Comparison of ENCODE assay signal across 32 cellular contexts in genomic region chr10:87623191-87623590, GRCh38. TPM values are rescaled to one million over a fixed set of nuclear protein-coding genes. Genes with fewer than 3 reads are reported as not detected.
"Had no signal": no experiment of that assay in that cellular context is flagged by ENCODE, and none has a peak within 500 bp of the region (broad histone marks: within the 10 kb centered on the region; RNA-seq: fewer than 3 reads in every experiment).

No MANE protein-coding gene starts in this region.

- H3K27ac Mint-ChIP-seq: activated CD4-positive, alpha-beta memory T cell treated with anti-CD3 and anti-CD28 coated beads for 36 hours; activated CD4-positive, alpha-beta T cell treated with anti-CD3 and anti-CD28 coated beads for 36 hours; activated CD4-positive, alpha-beta T cell treated with anti-CD3 and anti-CD28 coated beads, Interleukin-2, amount 10 ng/mL, durations not matched to agents 24 days and 14 days; activated CD8-positive, alpha-beta memory T cell treated with anti-CD3 and anti-CD28 coated beads, Interleukin-2, amount 10 ng/mL, durations not matched to agents 7 days and 5 days; activated CD8-positive, alpha-beta T cell treated with anti-CD3 and anti-CD28 coated beads, Interleukin-2, amount 10 ng/mL, durations not matched to agents 7 days and 5 days; activated naive CD4-positive, alpha-beta T cell treated with anti-CD3 and anti-CD28 coated beads for 36 hours; activated naive CD4-positive, alpha-beta T cell treated with anti-CD3 and anti-CD28 coated beads, Interleukin-2, amount 50 U/mL, for 24 hours; activated naive CD8-positive, alpha-beta T cell treated with anti-CD3 and anti-CD28 coated beads for 36 hours; activated naive CD8-positive, alpha-beta T cell treated with anti-CD3 and anti-CD28 coated beads, Interleukin-2, amount 50 U/mL, for 24 hours; activated T-helper 1 cell treated with anti-CD3 and anti-CD28 coated beads, Interleukin-12 subunit alpha, Interleukin-12 subunit beta, Interleukin-2, Interleukin-4 antibody, amounts not matched to agents 30 ng/mL and 10 ng/mL and 1 ng/mL, durations not matched to agents 14 hours and 24 hours and 36 hours; activated T-helper 2 cell treated with anti-CD3 and anti-CD28 coated beads, Interferon-gamma antibody, Interleukin-2, Interleukin-4, amounts not matched to agents 10 μg/mL and 5 μg/mL and 100 μg/mL, durations not matched to agents 14 hours and 24 hours and 36 hours; T-helper 17 cell; T-helper 2 cell treated with Interferon-gamma antibody and Interleukin-4, amounts not matched to agents 5 μg/mL and 100 μg/mL, for 36 hours had no signal

- H3K4me3 Mint-ChIP-seq: activated CD4-positive, alpha-beta memory T cell treated with anti-CD3 and anti-CD28 coated beads for 36 hours; activated CD4-positive, alpha-beta T cell treated with anti-CD3 and anti-CD28 coated beads for 36 hours; activated CD4-positive, alpha-beta T cell treated with anti-CD3 and anti-CD28 coated beads, Interleukin-2, amount 10 ng/mL, durations not matched to agents 24 days and 14 days; activated CD8-positive, alpha-beta memory T cell treated with anti-CD3 and anti-CD28 coated beads, Interleukin-2, amount 10 ng/mL, durations not matched to agents 7 days and 5 days; activated CD8-positive, alpha-beta T cell treated with anti-CD3 and anti-CD28 coated beads, Interleukin-2, amount 10 ng/mL, durations not matched to agents 7 days and 5 days; activated naive CD4-positive, alpha-beta T cell treated with anti-CD3 and anti-CD28 coated beads for 36 hours; activated naive CD4-positive, alpha-beta T cell treated with anti-CD3 and anti-CD28 coated beads, Interleukin-2, amount 50 U/mL, for 24 hours; activated naive CD8-positive, alpha-beta T cell treated with anti-CD3 and anti-CD28 coated beads for 36 hours; activated naive CD8-positive, alpha-beta T cell treated with anti-CD3 and anti-CD28 coated beads, Interleukin-2, amount 50 U/mL, for 24 hours; activated T-helper 1 cell treated with anti-CD3 and anti-CD28 coated beads, Interleukin-12 subunit alpha, Interleukin-12 subunit beta, Interleukin-2, Interleukin-4 antibody, amounts not matched to agents 30 ng/mL and 10 ng/mL and 1 ng/mL, durations not matched to agents 14 hours and 24 hours and 36 hours; T-helper 17 cell; T-helper 2 cell treated with Interferon-gamma antibody and Interleukin-4, amounts not matched to agents 5 μg/mL and 100 μg/mL, for 36 hours had no signal

- H3K9me3 Mint-ChIP-seq: activated CD4-positive, alpha-beta memory T cell treated with anti-CD3 and anti-CD28 coated beads for 36 hours; activated CD4-positive, alpha-beta T cell treated with anti-CD3 and anti-CD28 coated beads, Interleukin-2, amount 10 ng/mL, durations not matched to agents 24 days and 14 days; activated naive CD4-positive, alpha-beta T cell treated with anti-CD3 and anti-CD28 coated beads for 36 hours; activated naive CD4-positive, alpha-beta T cell treated with anti-CD3 and anti-CD28 coated beads, Interleukin-2, amount 50 U/mL, for 24 hours; activated naive CD8-positive, alpha-beta T cell treated with anti-CD3 and anti-CD28 coated beads for 36 hours; activated naive CD8-positive, alpha-beta T cell treated with anti-CD3 and anti-CD28 coated beads, Interleukin-2, amount 50 U/mL, for 24 hours; activated T-helper 1 cell treated with anti-CD3 and anti-CD28 coated beads, Interleukin-12 subunit alpha, Interleukin-12 subunit beta, Interleukin-2, Interleukin-4 antibody, amounts not matched to agents 30 ng/mL and 10 ng/mL and 1 ng/mL, durations not matched to agents 14 hours and 24 hours and 36 hours; activated T-helper 2 cell treated with anti-CD3 and anti-CD28 coated beads, Interferon-gamma antibody, Interleukin-2, Interleukin-4, amounts not matched to agents 10 μg/mL and 5 μg/mL and 100 μg/mL, durations not matched to agents 14 hours and 24 hours and 36 hours; T-helper 2 cell treated with Interferon-gamma antibody and Interleukin-4, amounts not matched to agents 5 μg/mL and 100 μg/mL, for 36 hours had no signal

- H3K27ac ChIP-seq: adrenal gland, body of pancreas, colonic mucosa, epithelial cell of prostate, esophagus squamous epithelium, gastroesophageal sphincter had no signal

- DNase-seq: activated CD4-positive, alpha-beta memory T cell treated with anti-CD3 and anti-CD28 coated beads for 36 hours; activated CD4-positive, alpha-beta T cell treated with anti-CD3 and anti-CD28 coated beads for 36 hours; activated CD4-positive, alpha-beta T cell treated with anti-CD3 and anti-CD28 coated beads, Interleukin-2, amount 10 ng/mL, durations not matched to agents 24 days and 14 days; activated CD4-positive, CD25-positive, alpha-beta regulatory T cell; activated CD4-positive, CD25-positive, alpha-beta regulatory T cell treated with anti-CD3 and anti-CD28 coated beads, Interleukin-2, amount 50 U/mL, for 72 hours; activated CD8-positive, alpha-beta memory T cell treated with anti-CD3 and anti-CD28 coated beads, Interleukin-2, amount 10 ng/mL, durations not matched to agents 7 days and 5 days; activated CD8-positive, alpha-beta memory T cell treated with anti-CD3 and anti-CD28 coated beads, Interleukin-2, amount 50 U/mL, for 4 hours; activated CD8-positive, alpha-beta T cell treated with anti-CD3 and anti-CD28 coated beads, Interleukin-2, amount 10 ng/mL, durations not matched to agents 7 days and 5 days; activated effector memory CD4-positive, alpha-beta T cell treated with anti-CD3 and anti-CD28 coated beads, Interleukin-2, amount 50 U/mL, for 16 hours; activated naive CD4-positive, alpha-beta T cell treated with anti-CD3 and anti-CD28 coated beads for 36 hours; activated naive CD8-positive, alpha-beta T cell treated with anti-CD3 and anti-CD28 coated beads for 36 hours; activated naive CD8-positive, alpha-beta T cell treated with anti-CD3 and anti-CD28 coated beads, Interleukin-2, amount 50 U/mL, for 24 hours; activated T-cell treated with anti-CD3 and anti-CD28 coated beads, Interleukin-2, amount 50 U/mL, for 1 hour; activated T-cell treated with anti-CD3 and anti-CD28 coated beads, Interleukin-2, amount 50 U/mL, for 48 hours; adrenal gland; amygdala; aorta; body of pancreas; caudate nucleus; colonic mucosa; effector CD8-positive, alpha-beta T cell; esophagus squamous epithelium; foreskin melanocyte; T-helper 1 cell; T-helper 17 cell; T1000 had no signal

- H3K4me1 Mint-ChIP-seq: activated CD4-positive, alpha-beta T cell treated with anti-CD3 and anti-CD28 coated beads for 36 hours; activated CD4-positive, alpha-beta T cell treated with anti-CD3 and anti-CD28 coated beads, Interleukin-2, amount 10 ng/mL, durations not matched to agents 24 days and 14 days; activated naive CD4-positive, alpha-beta T cell treated with anti-CD3 and anti-CD28 coated beads, Interleukin-2, amount 50 U/mL, for 24 hours; activated naive CD8-positive, alpha-beta T cell treated with anti-CD3 and anti-CD28 coated beads for 36 hours; activated naive CD8-positive, alpha-beta T cell treated with anti-CD3 and anti-CD28 coated beads, Interleukin-2, amount 50 U/mL, for 24 hours; T-helper 17 cell had no signal

- ATAC-seq: activated CD4-positive, alpha-beta T cell treated with anti-CD3 and anti-CD28 coated beads for 36 hours; activated CD8-positive, alpha-beta memory T cell treated with anti-CD3 and anti-CD28 coated beads, Interleukin-2, amount 10 ng/mL, durations not matched to agents 7 days and 5 days; activated CD8-positive, alpha-beta T cell treated with anti-CD3 and anti-CD28 coated beads, Interleukin-2, amount 10 ng/mL, durations not matched to agents 7 days and 5 days; activated naive CD8-positive, alpha-beta T cell treated with anti-CD3 and anti-CD28 coated beads, Interleukin-2, amount 50 U/mL, for 24 hours; body of pancreas; gastroesophageal sphincter; T-helper 17 cell had no signal

- H3K4me1 ChIP-seq: adrenal gland, colonic mucosa, gastroesophageal sphincter had no signal

- H3K27me3 Mint-ChIP-seq: activated naive CD8-positive, alpha-beta T cell treated with anti-CD3 and anti-CD28 coated beads for 36 hours had no signal

- H3K4me3 ChIP-seq: adrenal gland, body of pancreas, colonic mucosa, esophagus squamous epithelium, gastroesophageal sphincter had no signal

- H3K36me3 ChIP-seq: adrenal gland, colonic mucosa, esophagus squamous epithelium, gastroesophageal sphincter had no signal

- H3K9me3 ChIP-seq: adrenal gland, body of pancreas, colonic mucosa, esophagus squamous epithelium, gastroesophageal sphincter had no signal

- H3K36me3 Mint-ChIP-seq: activated CD4-positive, alpha-beta memory T cell treated with anti-CD3 and anti-CD28 coated beads for 36 hours; activated CD8-positive, alpha-beta memory T cell treated with anti-CD3 and anti-CD28 coated beads, Interleukin-2, amount 10 ng/mL, durations not matched to agents 7 days and 5 days; activated naive CD4-positive, alpha-beta T cell treated with anti-CD3 and anti-CD28 coated beads, Interleukin-2, amount 50 U/mL, for 24 hours; activated naive CD8-positive, alpha-beta T cell treated with anti-CD3 and anti-CD28 coated beads for 36 hours had no signal

RNA-seq across cellular contexts. Expression of gene PAPSS2, which starts 36.5 kb away (rescaled TPM):
- total RNA-seq: activated CD4-positive, alpha-beta T cell treated with anti-CD3 and anti-CD28 coated beads, Interleukin-2, amount 10 ng/mL, durations not matched to agents 24 days and 14 days had no signal
